ENCODE assay signal across 1 cellular context in the genomic region with DNA sequence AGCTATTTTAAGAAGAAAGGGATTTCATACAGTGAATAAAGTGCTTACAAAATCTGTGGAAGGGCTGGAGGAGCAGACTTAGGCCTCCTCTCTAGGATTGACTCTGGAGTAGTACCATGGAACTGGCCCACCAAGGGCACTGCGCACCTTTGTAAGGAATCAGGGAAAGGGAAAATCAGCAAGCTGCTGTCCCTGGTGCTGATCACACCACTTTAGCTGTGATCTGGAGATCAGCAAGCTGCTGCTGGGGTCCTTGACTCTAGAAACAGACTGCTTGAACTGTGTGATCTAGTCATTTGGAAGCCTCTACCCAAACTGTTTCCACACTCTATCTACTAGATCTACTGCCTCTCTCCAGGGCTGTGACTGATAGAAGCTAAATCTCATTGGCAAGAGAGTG.
TF ChIP-seq lines count a peak whose summit lies in the region.

No MANE protein-coding gene starts in this region.

TF ChIP-seq in H1, 55 proteins besides CTCF, POLR2A, EP300 and RAD21:
- TF ChIP-seq SIN3A (conservative IDR thresholded peaks at IDR 0.05 in 1 of 2, IDR thresholded peaks at IDR 0.05 in 1 of 2; ENCODE audit: low read depth in 1 of 2, low read length in 2 of 2) = peak in 1 of 2 experiments; percentile 58; a peak in 1 of 4 replicates
- TF ChIP-seq, protein P1, sequence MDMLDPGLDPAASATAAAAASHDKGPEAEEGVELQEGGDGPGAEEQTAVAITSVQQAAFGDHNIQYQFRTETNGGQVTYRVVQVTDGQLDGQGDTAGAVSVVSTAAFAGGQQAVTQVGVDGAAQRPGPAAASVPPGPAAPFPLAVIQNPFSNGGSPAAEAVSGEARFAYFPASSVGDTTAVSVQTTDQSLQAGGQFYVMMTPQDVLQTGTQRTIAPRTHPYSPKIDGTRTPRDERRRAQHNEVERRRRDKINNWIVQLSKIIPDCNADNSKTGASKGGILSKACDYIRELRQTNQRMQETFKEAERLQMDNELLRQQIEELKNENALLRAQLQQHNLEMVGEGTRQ (IDR thresholded peaks at IDR 0.05; ENCODE audit: low read length) = no peak
